In genomic region chr1:86913399-86913895, GRCh38 we compare ENCODE assay signal across 9 cellular contexts. TPM values are rescaled to one million over a fixed set of nuclear protein-coding genes. Genes with fewer than 3 reads are reported as not detected.
DNase-seq lines count a peak whose midpoint lies in the region; ATAC-seq and TF ChIP-seq lines count a peak whose summit lies in the region.
"Had no signal": no experiment of that assay in that cellular context is flagged by ENCODE, and none has a peak within 500 bp of the region (broad histone marks: within the 10 kb centered on the region; RNA-seq: fewer than 3 reads in every experiment).

No MANE protein-coding gene starts in this region.

- POLR2A ChIA-PET in activated CD4-positive, alpha-beta T cell treated with anti-CD3 and anti-CD28 coated beads, Interleukin-2, amount 10 ng/mL, durations not matched to agents 7 days and 5 days (lab: Charles Lee): no interaction called here

- H2AFZ ChIP-seq in MM.1S (ENCODE audit: low read length) (peak overlapping the region; percentile 83), osteoblast (ENCODE audit: low read length) (peak overlapping the region; percentile 99)

- H3K79me2 ChIP-seq in MM.1S (ENCODE audit: low read length): peaks cover 93% of the 10 kb centered on the region
- H3K79me2 ChIP-seq in osteoblast (ENCODE audit: insufficient read depth, low read length): peaks cover 91% of the 10 kb centered on the region

- no peaks in the 10 kb centered on the region for H3K9me2 ChIP-seq in MM.1S (replicated peaks; ENCODE audit: insufficient read depth, low read length)

- H3K27ac ChIP-seq in MM.1S (ENCODE audit: low read length) (peak overlapping the region; percentile 79), osteoblast (ENCODE audit: low read depth, low read length) (peak overlapping the region; percentile 99)

- DNase-seq in AG20443 (ENCODE audit: low spot score) (peak; percentile 17), MM.1S (peak; percentile 62), endothelial cell (ENCODE audit: low spot score) (peak; percentile 11), osteoblast (ENCODE audit: insufficient read length, low spot score, missing footprints) (no peak), SHP77 treated with DMSO at 0.1 percent for 48 hours (lab: John Stamatoyannopoulos, UW) (no peak)
- DNase-seq in activated CD4-positive, alpha-beta T cell treated with anti-CD3 and anti-CD28 coated beads, Interleukin-2, amount 10 ng/mL, durations not matched to agents 7 days and 5 days: peak; percentile 50

- H3K4me2 ChIP-seq in MM.1S (ENCODE audit: low read depth, low read length): peak overlapping the region; percentile 87
- peak overlapping the region; percentile 86 for H3K4me2 ChIP-seq in osteoblast (ENCODE audit: insufficient read depth, low read length)

- H3K4me3 ChIP-seq in MM.1S (ENCODE audit: low read length): peak overlapping the region; percentile 95
- peak overlapping the region; percentile 100 for H3K4me3 ChIP-seq in osteoblast (ENCODE audit: insufficient read depth, low read length)

- TF ChIP-seq CTCF in MM.1S (IDR thresholded peaks at IDR 0.05; ENCODE audit: low read length) (no peak), endothelial cell (IDR thresholded peaks at IDR 0.05; ENCODE audit: unreplicated experiment) (no peak), osteoblast (IDR thresholded peaks at IDR 0.05; ENCODE audit: extremely low read depth, low read depth, low read length) (no peak)

- H3K27ac Mint-ChIP-seq in activated CD4-positive, alpha-beta T cell treated with anti-CD3 and anti-CD28 coated beads, Interleukin-2, amount 10 ng/mL, durations not matched to agents 7 days and 5 days: no peak overlapping the region
- H3K27ac Mint-ChIP-seq in endothelial cell (ENCODE audit: unreplicated experiment): no peak overlapping the region
- H3K27ac Mint-ChIP-seq: stimulated activated naive CD8-positive, alpha-beta T cell treated with anti-CD3 and anti-CD28 coated beads, Interleukin-15, Interleukin-2, amounts not matched to agents 100 ng/mL and 50 ng/mL, for 24 hours had no signal

- H3K27me3 ChIP-seq in MM.1S (replicated peaks; ENCODE audit: insufficient read depth, low read length) (no peaks in the 10 kb centered on the region), osteoblast (ENCODE audit: insufficient read depth, low read length) (no peaks in the 10 kb centered on the region)

- H3K9me3 Mint-ChIP-seq in activated CD4-positive, alpha-beta T cell treated with anti-CD3 and anti-CD28 coated beads, Interleukin-2, amount 10 ng/mL, durations not matched to agents 7 days and 5 days: no peaks in the 10 kb centered on the region
- no peaks in the 10 kb centered on the region for H3K9me3 Mint-ChIP-seq in endothelial cell (ENCODE audit: unreplicated experiment)
- H3K9me3 Mint-ChIP-seq: stimulated activated naive CD8-positive, alpha-beta T cell treated with anti-CD3 and anti-CD28 coated beads, Interleukin-15, Interleukin-2, amounts not matched to agents 100 ng/mL and 50 ng/mL, for 24 hours had no signal

- peaks cover 4% of the 10 kb centered on the region; the same call in 1 of the 2 replicates for H4K20me1 ChIP-seq in MM.1S (ENCODE audit: insufficient read depth, low read length)
- H4K20me1 ChIP-seq in osteoblast (ENCODE audit: insufficient read depth, low read length): peaks cover 47% of the 10 kb centered on the region

- H3K36me3 ChIP-seq in MM.1S (replicated peaks; ENCODE audit: insufficient read depth, low read length) (peaks cover 4% of the 10 kb centered on the region; the same call in 1 of the 2 replicates), osteoblast (ENCODE audit: insufficient read depth, low read length) (no peaks in the 10 kb centered on the region)

- H3K9me3 ChIP-seq in MM.1S (replicated peaks; ENCODE audit: insufficient read depth, low read length) (no peaks in the 10 kb centered on the region), osteoblast (ENCODE audit: low read depth, low read length) (no peaks in the 10 kb centered on the region)

- no peak overlapping the region for H3K4me3 Mint-ChIP-seq in activated CD4-positive, alpha-beta T cell treated with anti-CD3 and anti-CD28 coated beads, Interleukin-2, amount 10 ng/mL, durations not matched to agents 7 days and 5 days
- no peak overlapping the region for H3K4me3 Mint-ChIP-seq in endothelial cell (ENCODE audit: unreplicated experiment)
- H3K4me3 Mint-ChIP-seq: stimulated activated naive CD8-positive, alpha-beta T cell treated with anti-CD3 and anti-CD28 coated beads, Interleukin-15, Interleukin-2, amounts not matched to agents 100 ng/mL and 50 ng/mL, for 24 hours had no signal

- CTCF ChIA-PET in activated CD4-positive, alpha-beta T cell treated with anti-CD3 and anti-CD28 coated beads, Interleukin-2, amount 10 ng/mL, durations not matched to agents 7 days and 5 days (lab: Charles Lee): interaction anchor here (0.9 to 2.6 kb wide), 4 partner anchors 11 to 209 kb away, joined by 3 to 14 read pairs (median 4); partner anchors contain the start of gene SH3GLB1

- peaks cover 34% of the 10 kb centered on the region for H3K36me3 Mint-ChIP-seq in activated CD4-positive, alpha-beta T cell treated with anti-CD3 and anti-CD28 coated beads, Interleukin-2, amount 10 ng/mL, durations not matched to agents 7 days and 5 days (ENCODE audit: low read depth)
- H3K36me3 Mint-ChIP-seq in endothelial cell (ENCODE audit: low read depth, unreplicated experiment): peaks cover 19% of the 10 kb centered on the region

- ATAC-seq in GM18858 (IDR thresholded peaks at IDR 0.05; ENCODE audit: unreplicated experiment) (peak; percentile 29), HG03196 (IDR thresholded peaks at IDR 0.05; ENCODE audit: unreplicated experiment) (no peak)

- H3K4me1 ChIP-seq in MM.1S (ENCODE audit: low read length) (peaks cover 17% of the 10 kb centered on the region), osteoblast (ENCODE audit: insufficient read depth, low read length) (peaks cover 20% of the 10 kb centered on the region)

- H3F3A ChIP-seq in MM.1S (ENCODE audit: insufficient read depth, low read length): peaks cover 11% of the 10 kb centered on the region

- peaks cover 44% of the 10 kb centered on the region for H3K4me1 Mint-ChIP-seq in activated CD4-positive, alpha-beta T cell treated with anti-CD3 and anti-CD28 coated beads, Interleukin-2, amount 10 ng/mL, durations not matched to agents 7 days and 5 days
- peaks cover 18% of the 10 kb centered on the region for H3K4me1 Mint-ChIP-seq in endothelial cell (ENCODE audit: unreplicated experiment)

- H3K9ac ChIP-seq in MM.1S (ENCODE audit: low read length): peak overlapping the region; percentile 95

- no peaks in the 10 kb centered on the region for H3K27me3 Mint-ChIP-seq in activated CD4-positive, alpha-beta T cell treated with anti-CD3 and anti-CD28 coated beads, Interleukin-2, amount 10 ng/mL, durations not matched to agents 7 days and 5 days
- H3K27me3 Mint-ChIP-seq in endothelial cell (ENCODE audit: unreplicated experiment): peaks cover 5% of the 10 kb centered on the region
- H3K27me3 Mint-ChIP-seq: stimulated activated naive CD8-positive, alpha-beta T cell treated with anti-CD3 and anti-CD28 coated beads, Interleukin-15, Interleukin-2, amounts not matched to agents 100 ng/mL and 50 ng/mL, for 24 hours had no signal

RNA-seq across cellular contexts. Expression of gene SELENOF, which starts 0.5 kb away (rescaled TPM):
- total RNA-seq in activated CD4-positive, alpha-beta T cell treated with anti-CD3 and anti-CD28 coated beads, Interleukin-2, amount 10 ng/mL, durations not matched to agents 7 days and 5 days: 100 to 1,000 TPM; 175 to 200 TPM
- total RNA-seq in endothelial cell (ENCODE audit: unreplicated experiment): 131 TPM
- total RNA-seq in osteoblast: 171 and 182 TPM in 2 replicates

RNA-seq across cellular contexts. Expression of gene HS2ST1, which starts 1.0 kb away (rescaled TPM):
- total RNA-seq in activated CD4-positive, alpha-beta T cell treated with anti-CD3 and anti-CD28 coated beads, Interleukin-2, amount 10 ng/mL, durations not matched to agents 7 days and 5 days: 10 to 100 TPM; 20.6 to 23.0 TPM
- total RNA-seq in endothelial cell (ENCODE audit: unreplicated experiment): 22.1 TPM
- 20.3 and 22.1 TPM in 2 replicates for total RNA-seq in osteoblast

Comparison
In these comparisons a context has a peak if more than half of its experiments do, and no peak if none do; other contexts are left out.
1. DNase-seq: peak in AG20443 (single experiment), MM.1S (single experiment), activated CD4-positive, alpha-beta T cell treated with anti-CD3 and anti-CD28 coated beads, Interleukin-2, amount 10 ng/mL, durations not matched to agents 7 days and 5 days (single experiment) and endothelial cell (single experiment); none in osteoblast (single experiment) and SHP77 treated with DMSO at 0.1 percent for 48 hours (single experiment).